In genomic region chr10:29110172-29110571, GRCh38 we compare ENCODE assay signal across 35 cellular contexts.
"Had no signal": no experiment of that assay in that cellular context is flagged by ENCODE, and none has a peak within 500 bp of the region (broad histone marks: within the 10 kb centered on the region; RNA-seq: fewer than 3 reads in every experiment).

No MANE protein-coding gene starts in this region.

- H3K27me3 ChIP-seq: brain microvascular endothelial cell, MG63 had no signal

- H3K4me2 ChIP-seq: PC-9 had no signal

- H3K4me3 ChIP-seq: MG63, PC-9 had no signal

- H3K27ac ChIP-seq: brain microvascular endothelial cell, PC-9, RWPE1, VCaP had no signal

- ATAC-seq: activated T-cell treated with anti-CD3 and anti-CD28 coated beads, Interleukin-2, amount 50 U/mL, for 72 hours; activated T-helper 17 cell treated with anti-CD3 and anti-CD28 coated beads, Interleukin-2, amount 50 U/mL, for 72 hours; Right ventricle myocardium inferior; SK-N-SH treated with all-trans-retinoic acid at 6 μM for 48 hours had no signal

- H2AFZ ChIP-seq: PC-9 had no signal

- DNase-seq: activated B cell treated with CpG ODN at 0.5 μM for 24 hours; activated CD4-positive, alpha-beta memory T cell treated with anti-CD3 and anti-CD28 coated beads, Interleukin-2, amount 10 ng/mL, durations not matched to agents 7 days and 5 days; activated CD4-positive, alpha-beta T cell treated with anti-CD3 and anti-CD28 coated beads for 48 hours; activated CD4-positive, CD25-positive, alpha-beta regulatory T cell treated with anti-CD3 and anti-CD28 coated beads, Interleukin-2, amount 50 U/mL, for 72 hours; activated effector memory CD4-positive, alpha-beta T cell treated with anti-CD3 and anti-CD28 coated beads, Interleukin-2, amount 50 U/mL, for 16 hours; activated naive CD4-positive, alpha-beta T cell; activated naive CD4-positive, alpha-beta T cell treated with anti-CD3 and anti-CD28 coated beads, Interleukin-2, amount 50 U/mL, for 16 hours; activated naive CD8-positive, alpha-beta T cell treated with anti-CD3 and anti-CD28 coated beads for 36 hours; activated T-cell treated with anti-CD3 and anti-CD28 coated beads, Interleukin-2, amount 50 U/mL, for 1 hour; activated T-cell treated with anti-CD3 and anti-CD28 coated beads, Interleukin-2, amount 50 U/mL, for 72 hours; amniotic stem cell; aorta; brain microvascular endothelial cell; Karpas-422; KBM-7; MG63; NCI-H1048; NCI-H1105 treated with DMSO at 0.1 percent for 48 hours; NCI-H1436; NCI-H1694; NCI-H1930; NCI-H345; NCI-H526; NCI-H748 treated with DMSO at 0.1 percent for 48 hours; NK-92 treated with Interleukin-12 subunit alpha and Interleukin-12 subunit beta, amount 100 ng/mL, for 24 hours; PC-9; SIG-M5; T-helper 1 cell; T-helper 2 cell; T-helper 9 cell had no signal

- H3K36me3 ChIP-seq: brain microvascular endothelial cell, MG63 had no signal
